ENCODE assay signal across 1 cellular context in the genomic region with DNA sequence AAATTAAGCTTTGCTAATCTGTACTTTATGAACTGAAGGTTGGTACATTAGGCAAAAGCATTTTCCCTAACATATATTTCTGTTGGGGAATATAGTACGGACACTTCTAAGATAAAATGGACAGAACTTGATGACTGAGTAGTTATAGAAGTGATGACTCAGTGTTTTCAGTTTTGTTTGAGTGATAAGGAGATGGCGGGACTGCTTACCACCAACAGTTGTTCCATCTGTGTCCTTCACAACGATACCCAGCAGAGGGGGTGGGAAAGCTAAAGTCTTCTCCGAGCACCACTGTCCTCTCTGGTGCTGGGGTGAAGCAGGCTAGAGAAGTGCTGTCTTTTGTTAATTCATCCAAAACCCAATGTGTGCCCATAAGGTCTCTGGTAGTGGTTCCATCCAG.
TF ChIP-seq lines count a peak whose summit lies in the region.

No MANE protein-coding gene starts in this region.

TF ChIP-seq in IMR-90, 13 proteins besides CTCF, POLR2A, EP300 and RAD21:
- peak; percentile 88 for TF ChIP-seq MAFK (IDR thresholded peaks at IDR 0.05; ENCODE audit: low read depth, low read length)
- no peak for TF ChIP-seq CEBPB (IDR thresholded peaks at IDR 0.05; ENCODE audit: low read depth, low read length)
- TF ChIP-seq NFE2L2 (IDR thresholded peaks at IDR 0.05; ENCODE audit: low read depth, low read length) = no peak
